ENCODE assay signal across 28 cellular contexts in the genomic region with DNA sequence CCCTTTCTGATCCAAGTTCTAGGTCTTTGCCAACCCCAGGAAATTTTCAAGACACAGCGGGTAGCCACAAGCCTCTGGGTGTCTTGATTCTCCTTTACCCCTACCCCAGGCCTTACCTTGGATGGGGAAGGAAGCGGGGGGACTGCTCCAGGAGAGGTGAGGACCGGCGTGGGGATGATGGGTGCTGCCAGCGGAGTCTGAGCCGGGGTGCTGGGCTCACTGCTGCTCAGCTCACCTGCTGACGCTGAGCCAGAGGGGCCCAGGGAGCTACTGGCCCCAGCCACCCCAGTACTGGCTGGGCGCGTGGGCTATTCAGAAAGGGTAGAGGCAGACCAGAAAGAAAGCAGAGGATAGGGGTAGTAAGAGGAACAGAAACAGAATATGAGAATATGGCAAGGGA. TPM values are rescaled to one million over a fixed set of nuclear protein-coding genes. Genes with fewer than 3 reads are reported as not detected.
"Had no signal": no experiment of that assay in that cellular context is flagged by ENCODE, and none has a peak within 500 bp of the region (broad histone marks: within the 10 kb centered on the region; RNA-seq: fewer than 3 reads in every experiment).

No MANE protein-coding gene starts in this region.

- ATAC-seq: activated CD8-positive, alpha-beta T cell treated with anti-CD3 and anti-CD28 coated beads for 36 hours; Panc1 had no signal

- DNase-seq: activated CD4-positive, alpha-beta T cell treated with anti-CD3 and anti-CD28 coated beads, Interleukin-2, amount 10 ng/mL, durations not matched to agents 24 days and 14 days; activated CD4-positive, alpha-beta T cell treated with anti-CD3 and anti-CD28 coated beads, Interleukin-2, amount 50 U/mL, for 4 hours; activated CD8-positive, alpha-beta T cell treated with anti-CD3 and anti-CD28 coated beads for 36 hours; activated effector memory CD4-positive, alpha-beta T cell treated with anti-CD3 and anti-CD28 coated beads, Interleukin-2, amount 50 U/mL, for 16 hours; activated naive CD4-positive, alpha-beta T cell; activated T-cell treated with anti-CD3 and anti-CD28 coated beads for 4 hours; activated T-cell treated with anti-CD3 and anti-CD28 coated beads, Interleukin-2, amount 50 U/mL, for 48 hours; amygdala; Kasumi-1; KG1; MG63; NCI-H1048; NCI-H1105 treated with DMSO at 0.1 percent for 48 hours; NCI-H1436; NCI-H1694 treated with DMSO at 0.1 percent for 48 hours; NCI-H2029; NCI-H345; NCI-H524 treated with DMSO at 0.1 percent for 48 hours; SHP77 treated with DMSO at 0.1 percent for 48 hours; SK-N-SH had no signal

- H3K9me3 Mint-ChIP-seq: activated CD4-positive, alpha-beta T cell treated with anti-CD3 and anti-CD28 coated beads, Interleukin-2, amount 10 ng/mL, durations not matched to agents 24 days and 14 days; activated CD8-positive, alpha-beta T cell treated with anti-CD3 and anti-CD28 coated beads for 36 hours; T-helper 1 cell treated with Interleukin-12 subunit alpha and Interleukin-12 subunit beta and Interleukin-4 antibody, amounts not matched to agents 30 μg/mL and 1 μg/mL, for 36 hours; T-helper 2 cell treated with Interferon-gamma antibody and Interleukin-4, amounts not matched to agents 5 μg/mL and 100 μg/mL, for 36 hours had no signal

- H3K27me3 Mint-ChIP-seq: activated CD4-positive, alpha-beta T cell treated with anti-CD3 and anti-CD28 coated beads, Interleukin-2, amount 10 ng/mL, durations not matched to agents 24 days and 14 days; activated CD8-positive, alpha-beta T cell treated with anti-CD3 and anti-CD28 coated beads for 36 hours; activated naive CD8-positive, alpha-beta T cell had no signal

- H3K4me3 Mint-ChIP-seq: activated CD4-positive, alpha-beta T cell treated with anti-CD3 and anti-CD28 coated beads, Interleukin-2, amount 10 ng/mL, durations not matched to agents 24 days and 14 days; activated CD8-positive, alpha-beta T cell treated with anti-CD3 and anti-CD28 coated beads for 36 hours; activated naive CD8-positive, alpha-beta T cell; T-helper 1 cell treated with Interleukin-12 subunit alpha and Interleukin-12 subunit beta and Interleukin-4 antibody, amounts not matched to agents 30 μg/mL and 1 μg/mL, for 36 hours; T-helper 2 cell treated with Interferon-gamma antibody and Interleukin-4, amounts not matched to agents 5 μg/mL and 100 μg/mL, for 36 hours had no signal

- H3K27ac Mint-ChIP-seq: activated CD4-positive, alpha-beta T cell treated with anti-CD3 and anti-CD28 coated beads, Interleukin-2, amount 10 ng/mL, durations not matched to agents 24 days and 14 days; activated CD8-positive, alpha-beta T cell treated with anti-CD3 and anti-CD28 coated beads for 36 hours; activated naive CD8-positive, alpha-beta T cell; T-helper 1 cell treated with Interleukin-12 subunit alpha and Interleukin-12 subunit beta and Interleukin-4 antibody, amounts not matched to agents 30 μg/mL and 1 μg/mL, for 36 hours; T-helper 2 cell treated with Interferon-gamma antibody and Interleukin-4, amounts not matched to agents 5 μg/mL and 100 μg/mL, for 36 hours had no signal

- H3K27ac ChIP-seq: ascending aorta, breast epithelium, SJSA1 had no signal

RNA-seq across cellular contexts. Expression of gene SLC4A5, which starts 28.2 kb away (rescaled TPM):
- total RNA-seq: RPMI7951 had no signal
